Comparison of ENCODE assay signal across 9 cellular contexts in genomic region chr10:23293145-23293724, GRCh38. TPM values are rescaled to one million over a fixed set of nuclear protein-coding genes. Genes with fewer than 3 reads are reported as not detected.
DNase-seq lines count a peak whose midpoint lies in the region; ATAC-seq and TF ChIP-seq lines count a peak whose summit lies in the region.
"Had no signal": no experiment of that assay in that cellular context is flagged by ENCODE, and none has a peak within 500 bp of the region (broad histone marks: within the 10 kb centered on the region; RNA-seq: fewer than 3 reads in every experiment).

No MANE protein-coding gene starts in this region.

- CTCF ChIA-PET in BJ (lab: Yijun Ruan, JAX), result interaction anchor here (0.9 to 4.0 kb wide), 10 partner anchors 10 to 236 kb away, joined by 3 to 23 read pairs (median 5); no protein-coding TSS in a partner anchor

- H3K36me3 Mint-ChIP-seq in activated T-cell treated with anti-CD3 and anti-CD28 coated beads, Interleukin-2, amount 50 U/mL, for 4 hours (ENCODE audit: insufficient read depth), result no peaks in the 10 kb centered on the region

- no peaks in the 10 kb centered on the region for H3K4me1 Mint-ChIP-seq in activated T-cell treated with anti-CD3 and anti-CD28 coated beads, Interleukin-2, amount 50 U/mL, for 4 hours (ENCODE audit: low read depth)
- H3K4me1 Mint-ChIP-seq in stimulated activated naive CD8-positive, alpha-beta T cell treated with anti-CD3 and anti-CD28 coated beads, Interleukin-15, amount 100 ng/mL, for 72 hours, result peaks cover 6% of the 10 kb centered on the region

- peak; percentile 60 for TF ChIP-seq CTCF in BJ (IDR thresholded peaks at IDR 0.05; ENCODE audit: insufficient read depth, low read depth, low read length)

- POLR2A ChIA-PET in BJ (lab: Charles Lee), result no interaction called here

- no peaks in the 10 kb centered on the region; the same call in 1 of the 2 replicates for H3K27me3 ChIP-seq in BJ (ENCODE audit: control insufficient read depth, insufficient read depth, low read length)

- H3K27me3 Mint-ChIP-seq in activated T-cell treated with anti-CD3 and anti-CD28 coated beads, Interleukin-2, amount 50 U/mL, for 4 hours (ENCODE audit: low read depth), result peaks cover 28% of the 10 kb centered on the region
- peaks cover 19% of the 10 kb centered on the region for H3K27me3 Mint-ChIP-seq in stimulated activated naive CD8-positive, alpha-beta T cell treated with anti-CD3 and anti-CD28 coated beads, Interleukin-15, amount 100 ng/mL, for 72 hours

- no peaks in the 10 kb centered on the region for H3K9me3 Mint-ChIP-seq in activated T-cell treated with anti-CD3 and anti-CD28 coated beads, Interleukin-2, amount 50 U/mL, for 4 hours
- no peaks in the 10 kb centered on the region for H3K9me3 Mint-ChIP-seq in stimulated activated naive CD8-positive, alpha-beta T cell treated with anti-CD3 and anti-CD28 coated beads, Interleukin-15, amount 100 ng/mL, for 72 hours

- no peak overlapping the region for H3K4me3 ChIP-seq in BJ (ENCODE audit: low read depth, low read length)
- H3K4me3 ChIP-seq: mucosa of descending colon had no signal

- no peak overlapping the region for H3K4me3 Mint-ChIP-seq in activated T-cell treated with anti-CD3 and anti-CD28 coated beads, Interleukin-2, amount 50 U/mL, for 4 hours
- H3K4me3 Mint-ChIP-seq in stimulated activated naive CD8-positive, alpha-beta T cell treated with anti-CD3 and anti-CD28 coated beads, Interleukin-15, amount 100 ng/mL, for 72 hours, result no peak overlapping the region

- no peaks in the 10 kb centered on the region for H3K36me3 ChIP-seq in BJ (ENCODE audit: control insufficient read depth, insufficient read depth, low read length)

- DNase-seq in BJ (ENCODE audit: low read depth) (no peak), NCI-H1694 treated with DMSO at 0.1 percent for 48 hours (lab: John Stamatoyannopoulos, UW) (peak; percentile 2), inferior parietal cortex (ENCODE audit: extremely low spot score) (peak; percentile 66), mucosa of gallbladder (ENCODE audit: low spot score) (no peak)
- DNase-seq in activated T-cell treated with anti-CD3 and anti-CD28 coated beads, Interleukin-2, amount 50 U/mL, for 4 hours, result no peak
- DNase-seq in stimulated activated naive CD8-positive, alpha-beta T cell treated with anti-CD3 and anti-CD28 coated beads, Interleukin-15, amount 100 ng/mL, for 72 hours, result peak; percentile 36 to 53

- ATAC-seq in GM18519 (IDR thresholded peaks at IDR 0.05; ENCODE audit: low FRiP score, unreplicated experiment), result peak; percentile 96
- ATAC-seq in HG02938 (IDR thresholded peaks at IDR 0.05; ENCODE audit: unreplicated experiment), result peak; percentile 87
- peak; percentile 70 to 71 for ATAC-seq in activated T-cell treated with anti-CD3 and anti-CD28 coated beads, Interleukin-2, amount 50 U/mL, for 4 hours
- peak; percentile 84 for ATAC-seq in stimulated activated naive CD8-positive, alpha-beta T cell treated with anti-CD3 and anti-CD28 coated beads, Interleukin-15, amount 100 ng/mL, for 72 hours
- ATAC-seq: mucosa of descending colon had no signal

- peak overlapping the region in 1 of 2 donors; percentile 73 for H3K27ac Mint-ChIP-seq in stimulated activated naive CD8-positive, alpha-beta T cell treated with anti-CD3 and anti-CD28 coated beads, Interleukin-15, amount 100 ng/mL, for 72 hours

RNA-seq across cellular contexts. Expression of gene C10orf67, which starts 51.4 kb away (rescaled TPM):
- 0.10 and 0.15 TPM in 2 replicates for polyA plus RNA-seq in BJ (2011; rRNA removed)
- 0.26 TPM in 1 of 2 replicates, not detected in the other for polyA minus RNA-seq in BJ (2011; rRNA and poly(A)+ RNA removed)
- total RNA-seq in activated T-cell treated with anti-CD3 and anti-CD28 coated beads, Interleukin-2, amount 50 U/mL, for 4 hours, result 1 to 10 TPM in 1 of 3 donors, under 1 TPM in 2; 0.42 to 1.1 (median 0.73) TPM
- 0.14 TPM for total RNA-seq in mucosa of gallbladder
- total RNA-seq: mucosa of descending colon had no signal

Comparison
In these comparisons a context has a peak if more than half of its experiments do, and no peak if none do; other contexts are left out.
1. DNase-seq: peak in NCI-H1694 treated with DMSO at 0.1 percent for 48 hours (single experiment), inferior parietal cortex (single experiment) and stimulated activated naive CD8-positive, alpha-beta T cell treated with anti-CD3 and anti-CD28 coated beads, Interleukin-15, amount 100 ng/mL, for 72 hours (2 of 2); none in BJ (single experiment), activated T-cell treated with anti-CD3 and anti-CD28 coated beads, Interleukin-2, amount 50 U/mL, for 4 hours (single experiment) and mucosa of gallbladder (single experiment).
2. Peak in every context shown above with its lines, with median percentiles within 50 percentile points of each other: ATAC-seq.